In genomic region chr11:74726547-74727182, GRCh38 we compare ENCODE assay signal across 9 cellular contexts. TPM values are rescaled to one million over a fixed set of nuclear protein-coding genes. Genes with fewer than 3 reads are reported as not detected.
DNase-seq lines count a peak whose midpoint lies in the region; ATAC-seq and TF ChIP-seq lines count a peak whose summit lies in the region.
"Had no signal": no experiment of that assay in that cellular context is flagged by ENCODE, and none has a peak within 500 bp of the region (broad histone marks: within the 10 kb centered on the region; RNA-seq: fewer than 3 reads in every experiment).

No MANE protein-coding gene starts in this region.

- no peak overlapping the region for H3K4me3 ChIP-seq in left lung

- ATAC-seq in HG02885 (IDR thresholded peaks at IDR 0.05; ENCODE audit: poor library complexity, unreplicated experiment) = peak; percentile 85
- peak; percentile 98 for ATAC-seq in left lung

- H3K4me1 ChIP-seq in left lung = peaks cover 4 to 14% of the 10 kb centered on the region in 2 donors

- DNase-seq in NCI-H1436 (lab: John Stamatoyannopoulos, UW) = peak; percentile 57
- DNase-seq in NCI-H1436 treated with DMSO at 0.1 percent for 48 hours (lab: John Stamatoyannopoulos, UW) = no peak
- DNase-seq in NCI-H2227 treated with DMSO at 0.1 percent for 48 hours (lab: John Stamatoyannopoulos, UW) = peak; percentile 64
- peak; percentile 23 for DNase-seq in activated CD4-positive, CD25-positive, alpha-beta regulatory T cell treated with anti-CD3 and anti-CD28 coated beads, Interleukin-2, amount 50 U/mL, for 16 hours (ENCODE audit: low read depth, low spot score)
- DNase-seq in cerebellum (ENCODE audit: low spot score) = peak; percentile 69
- peak; percentile 66 to 86 for DNase-seq in left lung
- DNase-seq in stimulated activated CD4-positive, alpha-beta T cell treated with anti-CD3 and anti-CD28 coated beads, Interleukin-4, amount 100 ng/mL, for 24 hours = peak; percentile 62

- peak; percentile 90 to 91 for TF ChIP-seq CTCF in left lung (IDR thresholded peaks at IDR 0.05)

- peaks cover 20 to 46% of the 10 kb centered on the region in 2 donors for H3K27me3 ChIP-seq in left lung

- intact Hi-C loops in left lung (cut with DNase I) = no loop called here

- no peaks in the 10 kb centered on the region for H3K9me3 ChIP-seq in left lung

- H3K36me3 ChIP-seq in left lung = no peaks in the 10 kb centered on the region

- H3K27ac ChIP-seq in left lung = no peak overlapping the region

RNA-seq across cellular contexts. Expression of gene CHRDL2, which starts 4.6 kb away (rescaled TPM):
- total RNA-seq in cerebellum (not detected), left lung (1 to 10 TPM; 1.3 to 5.2 TPM)
- total RNA-seq: pulmonary artery endothelial cell had no signal

RNA-seq across cellular contexts. Expression of gene RNF169, which starts 22.0 kb away (rescaled TPM):
- total RNA-seq in cerebellum = 31.9 TPM
- 10 to 100 TPM; 19.4 to 23.6 TPM for total RNA-seq in left lung
